In genomic region chr7:111343017-111343416, GRCh38 we compare ENCODE assay signal across 7 cellular contexts.
"Had no signal": no experiment of that assay in that cellular context is flagged by ENCODE, and none has a peak within 500 bp of the region (broad histone marks: within the 10 kb centered on the region; RNA-seq: fewer than 3 reads in every experiment).

No MANE protein-coding gene starts in this region.

- FAIRE-seq: HTR-8/SVneo had no signal

- H3K27me3 Mint-ChIP-seq: IgD-negative memory B cell had no signal

- H3K4me2 ChIP-seq: KMS-11 had no signal

- DNase-seq: IMR-90, KBM-7, KG1 had no signal

- H3K27ac Mint-ChIP-seq: IgD-negative memory B cell had no signal

- H3K4me3 Mint-ChIP-seq: IgD-negative memory B cell had no signal

- H3K9ac ChIP-seq: KMS-11 had no signal

- H3K27ac ChIP-seq: HL-60, KMS-11 had no signal
